Comparison of ENCODE assay signal across 8 cellular contexts in the genomic region with DNA sequence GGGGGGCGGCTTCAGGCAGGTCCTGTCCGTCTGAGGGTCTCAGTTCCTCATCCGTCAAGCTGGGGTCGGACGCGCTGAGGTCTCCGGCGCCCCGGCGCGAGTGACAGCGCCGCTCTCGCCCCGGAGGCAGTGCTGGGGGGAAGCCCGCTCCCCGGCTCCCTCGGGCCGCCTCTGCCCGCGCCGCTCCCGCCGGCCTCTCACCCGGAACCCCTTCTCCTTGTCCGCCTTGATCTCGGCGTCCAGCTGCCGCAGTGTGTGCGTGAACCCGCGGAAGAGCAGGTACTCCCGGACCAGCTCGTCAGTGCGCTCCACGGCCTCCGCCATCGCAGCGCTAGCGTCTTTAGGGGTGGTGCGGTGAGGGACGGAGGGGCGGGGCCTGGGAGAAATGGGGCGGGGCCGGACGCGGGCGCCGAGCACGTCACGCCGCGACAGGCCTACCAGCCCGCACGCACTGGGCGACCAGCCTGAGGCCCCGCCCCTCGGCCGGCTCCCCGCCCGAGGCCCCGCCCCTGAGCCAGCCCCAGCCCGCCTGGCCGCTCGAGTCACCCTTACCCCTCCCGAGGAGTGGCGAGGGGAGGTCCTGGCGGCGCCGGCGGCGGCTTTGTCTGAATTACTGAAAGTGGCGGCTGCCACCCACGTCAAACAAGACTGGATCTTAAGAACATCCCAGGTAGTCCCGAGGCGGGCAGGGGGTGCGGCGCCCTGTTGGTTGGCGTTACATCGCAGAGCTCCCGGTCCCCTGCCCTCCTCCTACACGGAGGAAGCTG. TPM values are rescaled to one million over a fixed set of nuclear protein-coding genes. Genes with fewer than 3 reads are reported as not detected.
DNase-seq lines count a peak whose midpoint lies in the region; ATAC-seq and TF ChIP-seq lines count a peak whose summit lies in the region.

A gene (minus strand): TSS at position 348 of the 767 bp plus-strand sequence. CDS start 24 bp downstream, at position 324.

- H3K4me1 Mint-ChIP-seq in activated T-helper 1 cell treated with anti-CD3 and anti-CD28 coated beads, Interleukin-12 subunit alpha, Interleukin-12 subunit beta, Interleukin-2, Interleukin-4 antibody, amounts not matched to agents 30 ng/mL and 10 ng/mL and 1 ng/mL, durations not matched to agents 14 hours and 24 hours and 36 hours (ENCODE audit: low read depth), result peaks cover 47% of the 10 kb centered on the region
- peaks cover 15 to 47% (median 38%) of the 10 kb centered on the region in 4 donors for H3K4me1 Mint-ChIP-seq in naive thymus-derived CD8-positive, alpha-beta T cell

- peak within 1 kb of the TSS; percentile 96 for H3K4me3 Mint-ChIP-seq in activated T-helper 1 cell treated with anti-CD3 and anti-CD28 coated beads, Interleukin-12 subunit alpha, Interleukin-12 subunit beta, Interleukin-2, Interleukin-4 antibody, amounts not matched to agents 30 ng/mL and 10 ng/mL and 1 ng/mL, durations not matched to agents 14 hours and 24 hours and 36 hours
- H3K4me3 Mint-ChIP-seq in naive thymus-derived CD8-positive, alpha-beta T cell, result peak within 1 kb of the TSS; percentile 92 to 99 (median 96)

- intact Hi-C loops in activated T-helper 1 cell treated with anti-CD3 and anti-CD28 coated beads, Interleukin-12 subunit alpha, Interleukin-12 subunit beta, Interleukin-2, Interleukin-4 antibody, amounts not matched to agents 30 ng/mL and 10 ng/mL and 1 ng/mL, durations not matched to agents 14 hours and 24 hours and 36 hours (cut with micrococcal nuclease), result loop anchor here (1.0 to 10.0 kb wide), 12 partner anchors 12 to 895 kb away; a partner anchor contains a TSS

- no peaks in the 10 kb centered on the region for H3K9me3 Mint-ChIP-seq in activated T-helper 1 cell treated with anti-CD3 and anti-CD28 coated beads, Interleukin-12 subunit alpha, Interleukin-12 subunit beta, Interleukin-2, Interleukin-4 antibody, amounts not matched to agents 30 ng/mL and 10 ng/mL and 1 ng/mL, durations not matched to agents 14 hours and 24 hours and 36 hours
- H3K9me3 Mint-ChIP-seq in naive thymus-derived CD8-positive, alpha-beta T cell, result no peaks in the 10 kb centered on the region

- POLR2A ChIA-PET in naive thymus-derived CD8-positive, alpha-beta T cell (lab: Charles Lee), result interaction anchor here (1.1 to 3.3 kb wide), 9 partner anchors 17 to 565 kb away, joined by 3 to 16 read pairs (median 4); a partner anchor contains a TSS

- 0 out of 2 replicates have a peak, but pooled peaks have one; percentile 24 for TF ChIP-seq CTCF in LNCAP (IDR thresholded peaks at IDR 0.05)

- peak; percentile 87 to 92 for ATAC-seq in naive thymus-derived CD8-positive, alpha-beta T cell

- H3K36me3 Mint-ChIP-seq in activated T-helper 1 cell treated with anti-CD3 and anti-CD28 coated beads, Interleukin-12 subunit alpha, Interleukin-12 subunit beta, Interleukin-2, Interleukin-4 antibody, amounts not matched to agents 30 ng/mL and 10 ng/mL and 1 ng/mL, durations not matched to agents 14 hours and 24 hours and 36 hours (ENCODE audit: low read depth), result peaks cover 13% of the 10 kb centered on the region
- H3K36me3 Mint-ChIP-seq in naive thymus-derived CD8-positive, alpha-beta T cell, result peaks cover 0 to 8% (median under 1%) of the 10 kb centered on the region in 3 donors

- DNase-seq in EL (peak; percentile 92), H4 (ENCODE audit: low spot score) (peak; percentile 85), RPMI7951 (ENCODE audit: low read depth) (peak; percentile 90), fibroblast of gingiva (ENCODE audit: low read depth) (peak; percentile 89)
- DNase-seq in activated T-helper 1 cell treated with anti-CD3 and anti-CD28 coated beads, Interleukin-12 subunit alpha, Interleukin-12 subunit beta, Interleukin-2, Interleukin-4 antibody, amounts not matched to agents 30 ng/mL and 10 ng/mL and 1 ng/mL, durations not matched to agents 14 hours and 24 hours and 36 hours (ENCODE audit: low spot score), result peak; percentile 86
- DNase-seq in naive thymus-derived CD8-positive, alpha-beta T cell, result peak; percentile 85 to 100 (median 94)
- DNase-seq in stimulated activated naive CD4-positive, alpha-beta T cell (lab: John Stamatoyannopoulos, UW), result peak; percentile 88 to 96 (median 95)

- H3K27me3 Mint-ChIP-seq in activated T-helper 1 cell treated with anti-CD3 and anti-CD28 coated beads, Interleukin-12 subunit alpha, Interleukin-12 subunit beta, Interleukin-2, Interleukin-4 antibody, amounts not matched to agents 30 ng/mL and 10 ng/mL and 1 ng/mL, durations not matched to agents 14 hours and 24 hours and 36 hours (ENCODE audit: insufficient read depth), result no peaks in the 10 kb centered on the region
- no peaks in the 10 kb centered on the region for H3K27me3 Mint-ChIP-seq in naive thymus-derived CD8-positive, alpha-beta T cell

- H3K27ac Mint-ChIP-seq in activated T-helper 1 cell treated with anti-CD3 and anti-CD28 coated beads, Interleukin-12 subunit alpha, Interleukin-12 subunit beta, Interleukin-2, Interleukin-4 antibody, amounts not matched to agents 30 ng/mL and 10 ng/mL and 1 ng/mL, durations not matched to agents 14 hours and 24 hours and 36 hours, result peak within 1 kb of the TSS; percentile 98
- peak within 1 kb of the TSS; percentile 93 to 100 (median 98) for H3K27ac Mint-ChIP-seq in naive thymus-derived CD8-positive, alpha-beta T cell

RNA-seq across cellular contexts. Expression of the gene that starts here (rescaled TPM):
- 2.8 and 3.6 TPM in 2 replicates for total RNA-seq in H4 (2014; rRNA removed; shearing (Covaris generic))
- 8.4 and 8.9 TPM in 2 replicates for total RNA-seq in RPMI7951 (2014; rRNA removed; shearing (Covaris generic))
- 34.6 and 35.4 TPM in 2 replicates for total RNA-seq in activated T-helper 1 cell treated with anti-CD3 and anti-CD28 coated beads, Interleukin-12 subunit alpha, Interleukin-12 subunit beta, Interleukin-2, Interleukin-4 antibody, amounts not matched to agents 30 ng/mL and 10 ng/mL and 1 ng/mL, durations not matched to agents 14 hours and 24 hours and 36 hours
- 10 to 100 TPM; 38.9 to 39.0 TPM for total RNA-seq in naive thymus-derived CD8-positive, alpha-beta T cell
- polyA plus RNA-seq in naive thymus-derived CD8-positive, alpha-beta T cell, result 1 to 10 TPM; 3.3 to 7.2 (median 5.9) TPM

Comparison
In these comparisons a context has a peak if more than half of its experiments do, and no peak if none do; other contexts are left out.
1. Peak in every context shown above with its lines: DNase-seq and ATAC-seq.